ENCODE assay signal across 1 cellular context in the genomic region with DNA sequence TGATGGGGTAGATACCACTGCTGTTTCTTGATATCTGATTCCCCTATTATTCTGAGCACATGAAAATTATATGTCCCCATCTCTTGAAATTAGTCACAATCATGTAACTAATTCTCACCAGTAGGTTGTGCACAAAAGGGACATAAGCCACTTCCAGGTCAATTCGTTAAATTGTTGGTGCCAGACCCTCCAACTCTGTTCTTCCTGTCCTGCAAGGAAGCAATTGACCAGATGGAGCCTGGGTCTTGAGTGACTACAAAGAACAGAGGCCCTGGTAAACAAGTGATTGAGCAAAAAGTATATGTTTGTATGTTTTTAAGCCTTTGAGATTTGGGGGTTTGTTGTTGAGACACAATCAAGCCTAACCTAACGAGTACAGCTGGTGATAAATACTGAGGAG.
TF ChIP-seq lines count a peak whose summit lies in the region.

No MANE protein-coding gene starts in this region.

TF ChIP-seq in GM23338, 12 proteins besides CTCF, POLR2A, EP300 and RAD21 (continued from another document):
- TF ChIP-seq ETS1 (IDR thresholded peaks at IDR 0.05): no peak
